ENCODE assay signal across 24 cellular contexts in the genomic region with DNA sequence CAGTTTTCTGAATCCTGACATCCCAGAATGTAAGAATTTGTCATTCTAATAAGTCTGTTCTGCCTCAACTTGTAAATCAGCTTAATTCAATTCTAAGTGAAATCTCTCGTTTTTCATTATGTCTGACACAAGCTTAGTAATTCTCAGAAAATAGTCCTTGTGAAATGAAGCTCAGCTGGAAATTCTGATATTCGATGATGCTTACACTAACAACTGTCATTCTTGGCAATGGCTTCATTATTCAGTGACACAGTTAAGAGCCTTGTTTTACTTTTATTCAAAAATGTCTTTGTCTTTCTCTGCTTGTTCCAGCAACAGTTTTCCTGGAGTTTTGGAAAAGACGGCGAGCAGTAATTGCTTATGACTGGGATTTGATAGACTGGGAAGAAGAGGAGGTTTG.
"Had no signal": no experiment of that assay in that cellular context is flagged by ENCODE, and none has a peak within 500 bp of the region (broad histone marks: within the 10 kb centered on the region; RNA-seq: fewer than 3 reads in every experiment).

No MANE protein-coding gene starts in this region.

- ATAC-seq: activated CD4-positive, CD25-positive, alpha-beta regulatory T cell treated with anti-CD3 and anti-CD28 coated beads, Interleukin-2, amount 50 U/mL, for 24 hours; activated T-helper 17 cell treated with anti-CD3 and anti-CD28 coated beads, Interleukin-2, amount 50 U/mL, for 72 hours; Panc1; Right ventricle myocardium inferior; T-cell had no signal

- H3K36me3 ChIP-seq: WERI-Rb-1 had no signal

- H3K27ac ChIP-seq: SK-N-MC, WERI-Rb-1 had no signal

- H3K4me3 ChIP-seq: SK-N-MC had no signal

- DNase-seq: activated CD4-positive, alpha-beta T cell treated with anti-CD3 and anti-CD28 coated beads for 48 hours; activated CD4-positive, alpha-beta T cell treated with anti-CD3 and anti-CD28 coated beads, Interleukin-2, amount 50 U/mL, for 48 hours; activated gamma-delta T cell; activated naive CD4-positive, alpha-beta T cell treated with anti-CD3 and anti-CD28 coated beads for 36 hours; activated T-cell treated with anti-CD3 and anti-CD28 coated beads for 4 hours; activated T-cell treated with anti-CD3 and anti-CD28 coated beads, Interleukin-2, amount 50 U/mL, for 48 hours; KG1; NCI-H1048; NCI-H146; NCI-H187 treated with DMSO at 0.1 percent for 48 hours; NCI-H2081 treated with DMSO at 0.1 percent for 48 hours; NCI-H2227 treated with DMSO at 0.1 percent for 48 hours; NCI-H446 treated with DMSO at 0.1 percent for 48 hours; NCI-H524 treated with DMSO at 0.1 percent for 48 hours; NCI-H82; OCI-M1; RPMI8226; T-cell; WERI-Rb-1 had no signal
